1 cellular context compared by ENCODE assay signal in the genomic region with DNA sequence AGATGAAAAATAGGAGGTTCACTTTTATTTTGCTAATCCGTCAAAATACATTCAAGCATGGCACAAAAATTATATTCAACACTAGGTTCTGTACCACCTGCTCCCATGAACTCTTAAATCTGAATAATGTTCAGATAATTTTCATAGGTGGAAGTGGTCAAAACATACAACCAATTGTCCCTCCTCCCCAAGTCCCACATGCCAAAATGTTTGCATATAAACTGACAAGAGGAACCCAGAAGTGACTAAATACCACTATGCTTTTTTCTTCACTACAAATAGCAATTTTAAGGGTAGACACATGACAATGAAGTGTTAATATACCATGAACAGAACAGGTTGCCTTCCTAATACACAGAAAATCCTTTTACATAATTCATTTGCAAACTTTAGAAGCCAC.
TF ChIP-seq lines count a peak whose summit lies in the region.

No MANE protein-coding gene starts in this region.

TF ChIP-seq in GM12878, 131 proteins besides CTCF, POLR2A, EP300 and RAD21:
- TF ChIP-seq ZSCAN29 (IDR thresholded peaks at IDR 0.05) = no peak
- no peak for TF ChIP-seq PAX8 (IDR thresholded peaks at IDR 0.05)
- TF ChIP-seq RB1 (IDR thresholded peaks at IDR 0.05; ENCODE audit: borderline replicate concordance) = no peak
- TF ChIP-seq, protein P1, sequence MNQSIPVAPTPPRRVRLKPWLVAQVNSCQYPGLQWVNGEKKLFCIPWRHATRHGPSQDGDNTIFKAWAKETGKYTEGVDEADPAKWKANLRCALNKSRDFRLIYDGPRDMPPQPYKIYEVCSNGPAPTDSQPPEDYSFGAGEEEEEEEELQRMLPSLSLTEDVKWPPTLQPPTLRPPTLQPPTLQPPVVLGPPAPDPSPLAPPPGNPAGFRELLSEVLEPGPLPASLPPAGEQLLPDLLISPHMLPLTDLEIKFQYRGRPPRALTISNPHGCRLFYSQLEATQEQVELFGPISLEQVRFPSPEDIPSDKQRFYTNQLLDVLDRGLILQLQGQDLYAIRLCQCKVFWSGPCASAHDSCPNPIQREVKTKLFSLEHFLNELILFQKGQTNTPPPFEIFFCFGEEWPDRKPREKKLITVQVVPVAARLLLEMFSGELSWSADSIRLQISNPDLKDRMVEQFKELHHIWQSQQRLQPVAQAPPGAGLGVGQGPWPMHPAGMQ (IDR thresholded peaks at IDR 0.05; ENCODE audit: borderline replicate concordance) = no peak
- no peak for TF ChIP-seq BACH1 (IDR thresholded peaks at IDR 0.05; ENCODE audit: borderline replicate concordance)
- TF ChIP-seq JUNB (IDR thresholded peaks at IDR 0.05) = no peak
- TF ChIP-seq, protein P2, sequence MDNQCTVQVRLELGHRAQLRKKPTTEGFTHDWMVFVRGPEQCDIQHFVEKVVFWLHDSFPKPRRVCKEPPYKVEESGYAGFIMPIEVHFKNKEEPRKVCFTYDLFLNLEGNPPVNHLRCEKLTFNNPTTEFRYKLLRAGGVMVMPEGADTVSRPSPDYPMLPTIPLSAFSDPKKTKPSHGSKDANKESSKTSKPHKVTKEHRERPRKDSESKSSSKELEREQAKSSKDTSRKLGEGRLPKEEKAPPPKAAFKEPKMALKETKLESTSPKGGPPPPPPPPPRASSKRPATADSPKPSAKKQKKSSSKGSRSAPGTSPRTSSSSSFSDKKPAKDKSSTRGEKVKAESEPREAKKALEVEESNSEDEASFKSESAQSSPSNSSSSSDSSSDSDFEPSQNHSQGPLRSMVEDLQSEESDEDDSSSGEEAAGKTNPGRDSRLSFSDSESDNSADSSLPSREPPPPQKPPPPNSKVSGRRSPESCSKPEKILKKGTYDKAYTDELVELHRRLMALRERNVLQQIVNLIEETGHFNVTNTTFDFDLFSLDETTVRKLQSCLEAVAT (IDR thresholded peaks at IDR 0.05) = no peak
- no peak for TF ChIP-seq ZNF24 (IDR thresholded peaks at IDR 0.05)
- 0 out of 2 replicates have a peak, but pooled peaks have one; percentile 40 for TF ChIP-seq ASH2L (IDR thresholded peaks at IDR 0.05; ENCODE audit: borderline replicate concordance, low read depth)
